ENCODE assay signal across 21 cellular contexts in the genomic region with DNA sequence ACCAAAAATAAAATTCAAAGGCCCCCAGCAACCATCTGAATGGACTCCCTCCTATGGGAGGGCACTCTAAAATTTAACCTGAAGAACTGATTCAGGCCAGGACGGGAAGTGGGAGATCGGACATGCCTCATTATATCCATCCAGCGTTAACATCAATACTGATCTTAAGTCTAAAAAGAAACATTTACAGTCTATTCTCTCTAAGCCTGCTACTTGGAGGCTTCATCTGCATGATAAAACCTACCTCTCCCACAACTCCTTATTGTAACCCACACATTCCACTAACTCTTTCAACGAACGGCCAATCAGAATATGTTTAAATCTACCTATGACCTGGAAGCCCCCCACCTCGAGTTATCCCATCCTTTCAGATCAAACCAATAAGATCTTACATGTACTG.
DNase-seq lines count a peak whose midpoint lies in the region; ATAC-seq, FAIRE-seq and TF ChIP-seq lines count a peak whose summit lies in the region.
"Had no signal": no experiment of that assay in that cellular context is flagged by ENCODE, and none has a peak within 500 bp of the region (broad histone marks: within the 10 kb centered on the region; RNA-seq: fewer than 3 reads in every experiment).

No MANE protein-coding gene starts in this region.

- TF ChIP-seq EP300 in H1 (IDR thresholded peaks at IDR 0.05; ENCODE audit: borderline replicate concordance in 1 of 2, low read depth in 2 of 2, low read length in 2 of 2), result no peak

- peak overlapping the region; percentile 94; the same call in 1 of the 2 replicates for H3K18ac ChIP-seq in H1 (ENCODE audit: extremely low read depth, low read length)

- no peak overlapping the region for H3K14ac ChIP-seq in H1 (ENCODE audit: insufficient read length)

- H3K9me3 ChIP-seq in CD4-positive, CD25-positive, alpha-beta regulatory T cell (ENCODE audit: control insufficient read depth in 2 of 2, low read length in 2 of 2), result no peaks in the 10 kb centered on the region
- no peaks in the 10 kb centered on the region for H3K9me3 ChIP-seq in HAP-1
- no peaks in the 10 kb centered on the region for H3K9me3 ChIP-seq in H1 (ENCODE audit: insufficient read depth in 2 of 2, low read depth in 1 of 2, low read length in 1 of 2)
- H3K9me3 ChIP-seq: upper lobe of right lung had no signal

- 8% methylated on average over 6 of the region's 6 CpGs; no CpG with 5 or more reads in 1 of the 2 experiments for WGBS in H1 (ENCODE audit: extremely low coverage in 1 of 2, insufficient coverage in 1 of 2, insufficient read length in 1 of 2, insufficient replicate concordance in 2 of 2, low coverage in 1 of 2, low lambda C conversion rate in 2 of 2, missing lambda C conversion rate in 1 of 2), 2 experiments

- peak overlapping the region; percentile 24 to 79 (median 75) for H3K27ac Mint-ChIP-seq in CD4-positive, CD25-positive, alpha-beta regulatory T cell
- peak overlapping the region; percentile 5 to 76 (median 40) for H3K27ac Mint-ChIP-seq in naive thymus-derived CD8-positive, alpha-beta T cell
- H3K27ac Mint-ChIP-seq in Calu3 (ENCODE audit: unreplicated experiment), result no peak overlapping the region
- H3K27ac Mint-ChIP-seq: T-helper 2 cell treated with Interferon-gamma antibody and Interleukin-4, amounts not matched to agents 5 μg/mL and 100 μg/mL, for 36 hours had no signal

- intact Hi-C loops in Calu3 (cut with micrococcal nuclease; ENCODE audit: unreplicated experiment), result no loop called here

- H3K4me3 ChIP-seq in CD4-positive, CD25-positive, alpha-beta regulatory T cell (ENCODE audit: low read depth, low read length), result no peak overlapping the region
- H3K4me3 ChIP-seq in HAP-1, result no peak overlapping the region; the same call in 1 of the 2 replicates
- peak overlapping the region in 2 of 4 experiments; percentile 2 to 48; a peak in 4 of 8 replicates for H3K4me3 ChIP-seq in H1 (ENCODE audit: extremely low read depth in 1 of 4, insufficient read depth in 2 of 4, low read depth in 3 of 4, low read length in 4 of 4)
- H3K4me3 ChIP-seq: hepatocyte, upper lobe of right lung had no signal

- no peak overlapping the region for H3K23ac ChIP-seq in H1 (ENCODE audit: insufficient read length)

- BruUV-seq in Calu3 (replicated peaks; lab: Mats Ljungman, UMichigan), result no TSS peak

- H3K36me3 ChIP-seq in CD4-positive, CD25-positive, alpha-beta regulatory T cell (ENCODE audit: control insufficient read depth, insufficient read depth, low read length), result peaks cover 22% of the 10 kb centered on the region
- H3K36me3 ChIP-seq in HAP-1 (replicated peaks) (no peaks in the 10 kb centered on the region), H1 (ENCODE audit: control insufficient read depth in 2 of 4, insufficient read depth in 4 of 4, low read length in 3 of 4) (no peaks in the 10 kb centered on the region)

- peak overlapping the region; percentile 93 for H3K4ac ChIP-seq in H1 (replicated peaks; ENCODE audit: insufficient read length, low read depth, low read length)

- H3K4me2 ChIP-seq in H1 (ENCODE audit: insufficient read depth in 1 of 2, low read depth in 2 of 2, low read length in 2 of 2), result peak overlapping the region; percentile 62 to 77
- H3K4me2 ChIP-seq: hepatocyte had no signal

- ATAC-seq in CD4-positive, CD25-positive, alpha-beta regulatory T cell (ENCODE audit: low read depth in 2 of 2), result no peak
- ATAC-seq in naive thymus-derived CD8-positive, alpha-beta T cell, result no peak
- ATAC-seq: activated CD4-positive, CD25-positive, alpha-beta regulatory T cell treated with anti-CD3 and anti-CD28 coated beads, Interleukin-2, amount 50 U/mL, for 24 hours; Panc1; upper lobe of right lung had no signal

- peak overlapping the region; percentile 70; the same call in 1 of the 2 replicates for H2AK5ac ChIP-seq in H1 (ENCODE audit: low read depth, low read length)

- H3K79me2 ChIP-seq in H1 (ENCODE audit: control insufficient read depth in 1 of 2, insufficient read depth in 2 of 2, low read length in 2 of 2), result peaks cover 0 to 43% of the 10 kb centered on the region in 2 experiments; a peak in 2 of 4 replicates

- TF ChIP-seq RAD21 in H1 (IDR thresholded peaks at IDR 0.05 in 1 of 2, conservative IDR thresholded peaks at IDR 0.05 in 1 of 2; ENCODE audit: low read depth in 2 of 2, low read length in 2 of 2), result no peak

- no peak overlapping the region for H2BK15ac ChIP-seq in H1 (ENCODE audit: low read length)

- H3K36me3 Mint-ChIP-seq in CD4-positive, CD25-positive, alpha-beta regulatory T cell, result peaks cover 23% of the 10 kb centered on the region
- peaks cover 0 to 33% (median 12%) of the 10 kb centered on the region in 3 donors for H3K36me3 Mint-ChIP-seq in naive thymus-derived CD8-positive, alpha-beta T cell
- H3K36me3 Mint-ChIP-seq in Calu3 (ENCODE audit: insufficient read depth, unreplicated experiment), result no peaks in the 10 kb centered on the region

- H3K9ac ChIP-seq in H1 (replicated peaks in 1 of 4; ENCODE audit: extremely low read depth in 1 of 4, low read depth in 3 of 4, low read length in 3 of 4), result no peak overlapping the region; a peak in 1 of 7 replicates

- no peak for TF ChIP-seq POLR2A in H1 (IDR thresholded peaks at IDR 0.05; ENCODE audit: control extremely low read depth in 1 of 2, low read depth in 2 of 2, low read length in 2 of 2)

- H4K8ac ChIP-seq in H1 (ENCODE audit: extremely low read depth, insufficient read depth, low read length), result no peak overlapping the region

- no peak overlapping the region for H3K27ac ChIP-seq in CD4-positive, CD25-positive, alpha-beta regulatory T cell (ENCODE audit: insufficient read depth, low read length, poor library complexity, severe bottlenecking)
- H3K27ac ChIP-seq in H1 (ENCODE audit: low read depth, low read length), result peak overlapping the region; percentile 80
- H3K27ac ChIP-seq: hepatocyte, upper lobe of right lung had no signal

- H3K79me1 ChIP-seq in H1 (ENCODE audit: low read depth, low read length), result no peaks in the 10 kb centered on the region

- CTCF ChIA-PET in H1 (lab: Charles Lee; ENCODE audit: partially characterized antibody) (interaction anchor here (1.3 to 1.4 kb wide), 2 partner anchors 11 to 126 kb away, joined by 4 to 6 read pairs; no protein-coding TSS in a partner anchor), Calu3 (lab: Charles Lee) (no interaction called here)

- H2AFZ ChIP-seq in H1 (ENCODE audit: low read length), result no peak overlapping the region
- H2AFZ ChIP-seq: hepatocyte had no signal

- peaks cover 25% of the 10 kb centered on the region for H3K4me1 ChIP-seq in CD4-positive, CD25-positive, alpha-beta regulatory T cell (ENCODE audit: control insufficient read depth, insufficient read depth, low read length, poor library complexity, severe bottlenecking)
- H3K4me1 ChIP-seq in HAP-1, result peaks cover 31% of the 10 kb centered on the region
- H3K4me1 ChIP-seq in H1 (replicated peaks in 1 of 4; ENCODE audit: control insufficient read depth in 3 of 4, insufficient read depth in 4 of 4, low read length in 3 of 4), result peaks cover 9 to 41% (median 20%) of the 10 kb centered on the region in 4 experiments

- peak overlapping the region; percentile 96 for H2BK5ac ChIP-seq in H1 (ENCODE audit: low read depth, low read length)

- peaks cover 0 to 2% (median 0%) of the 10 kb centered on the region in 7 donors for H3K9me3 Mint-ChIP-seq in CD4-positive, CD25-positive, alpha-beta regulatory T cell
- no peaks in the 10 kb centered on the region for H3K9me3 Mint-ChIP-seq in naive thymus-derived CD8-positive, alpha-beta T cell
- H3K9me3 Mint-ChIP-seq in Calu3 (ENCODE audit: low read depth, unreplicated experiment), result no peaks in the 10 kb centered on the region
- H3K9me3 Mint-ChIP-seq: stimulated activated naive CD8-positive, alpha-beta T cell treated with anti-CD3 and anti-CD28 coated beads, Interleukin-15, Interleukin-2, amounts not matched to agents 100 ng/mL and 50 ng/mL, for 24 hours; T-helper 2 cell treated with Interferon-gamma antibody and Interleukin-4, amounts not matched to agents 5 μg/mL and 100 μg/mL, for 36 hours had no signal

- peaks cover 4% of the 10 kb centered on the region; the same call in 1 of the 2 replicates for H3K23me2 ChIP-seq in H1 (ENCODE audit: low read depth, low read length)

- no peaks in the 10 kb centered on the region for H4K20me1 ChIP-seq in H1 (replicated peaks in 1 of 2; ENCODE audit: control insufficient read depth in 1 of 2, insufficient read depth in 2 of 2, low read length in 2 of 2)

- in situ Hi-C loops in HAP-1 (cut with MboI; ENCODE audit: low sequenced_read_pairs), result loop anchor here (25.0 kb wide), 1 partner anchor 122 kb away; no protein-coding TSS in a partner anchor

- H3K27me3 ChIP-seq in CD4-positive, CD25-positive, alpha-beta regulatory T cell (ENCODE audit: control insufficient read depth, insufficient read depth, low read length), result no peaks in the 10 kb centered on the region
- H3K27me3 ChIP-seq in HAP-1 (ENCODE audit: low read depth) (no peaks in the 10 kb centered on the region), H1 (replicated peaks in 1 of 4; ENCODE audit: control insufficient read depth in 3 of 4, extremely low read depth in 1 of 4, insufficient read depth in 3 of 4, low read length in 3 of 4) (no peaks in the 10 kb centered on the region)
- H3K27me3 ChIP-seq: hepatocyte, upper lobe of right lung had no signal

- no peak overlapping the region for H2BK20ac ChIP-seq in H1 (ENCODE audit: low read length)

- peak overlapping the region; percentile 45 for H4K91ac ChIP-seq in H1 (replicated peaks; ENCODE audit: insufficient read length, low read length)

- H3K56ac ChIP-seq in H1 (replicated peaks; ENCODE audit: insufficient read length, low read depth, low read length), result peak overlapping the region; percentile 74

- POLR2A ChIA-PET in H1 (lab: Charles Lee; ENCODE audit: partially characterized antibody), result interaction anchor here (1.1 to 2.8 kb wide), 4 partner anchors 9 to 281 kb away, joined by 3 to 10 read pairs (median 4); partner anchors contain the start of genes DAPK2 and HERC1
- POLR2A ChIA-PET in naive thymus-derived CD8-positive, alpha-beta T cell (lab: Charles Lee), result no interaction called here

- DNase-seq in CD4-positive, CD25-positive, alpha-beta regulatory T cell, result no peak
- DNase-seq in HAP-1 (ENCODE audit: low spot score in 2 of 2) (peak; percentile 61 to 100), H1 (ENCODE audit: low read depth in 1 of 2, low spot score in 2 of 2) (peak in 1 of 2 experiments; percentile 23), NCI-H1417 (lab: John Stamatoyannopoulos, UW) (no peak), Calu3 (no peak), NCI-H446 treated with DMSO at 0.1 percent for 48 hours (lab: John Stamatoyannopoulos, UW) (no peak)
- no peak for DNase-seq in naive thymus-derived CD8-positive, alpha-beta T cell
- no peak for DNase-seq in central memory CD4-positive, alpha-beta T cell
- DNase-seq: activated effector memory CD4-positive, alpha-beta T cell treated with Interleukin-2 at 50 U/mL for 16 hours; aorta; midbrain; NCI-H1417 treated with DMSO at 0.1 percent for 48 hours; NCI-H2171; NCI-H82; occipital lobe; upper lobe of right lung had no signal

- no peak for TF ChIP-seq CTCF in H1 (IDR thresholded peaks at IDR 0.05; ENCODE audit: control extremely low read depth in 1 of 3, insufficient read depth in 1 of 3, low read depth in 1 of 3, low read length in 3 of 3)
- TF ChIP-seq CTCF in Calu3 (IDR thresholded peaks at IDR 0.05; ENCODE audit: unreplicated experiment), result no peak

- FAIRE-seq in H1 (lab: Jason Lieb, UNC), result peak; percentile 88

- H2BK120ac ChIP-seq in H1 (replicated peaks; ENCODE audit: low read depth, low read length), result peak overlapping the region; percentile 99

- H4K5ac ChIP-seq in H1 (ENCODE audit: insufficient read length, low read depth, low read length), result peak overlapping the region; percentile 96

- peaks cover 43 to 71% (median 56%) of the 10 kb centered on the region in 4 donors for H3K4me1 Mint-ChIP-seq in CD4-positive, CD25-positive, alpha-beta regulatory T cell
- H3K4me1 Mint-ChIP-seq in naive thymus-derived CD8-positive, alpha-beta T cell, result peaks cover 34 to 74% (median 64%) of the 10 kb centered on the region in 4 donors
- no peaks in the 10 kb centered on the region for H3K4me1 Mint-ChIP-seq in Calu3 (ENCODE audit: low read depth, unreplicated experiment)

- peak overlapping the region; percentile 78; the same call in 1 of the 2 replicates for H2BK12ac ChIP-seq in H1 (ENCODE audit: low read depth, low read length)

- H3K27me3 Mint-ChIP-seq in CD4-positive, CD25-positive, alpha-beta regulatory T cell, result no peaks in the 10 kb centered on the region
- no peaks in the 10 kb centered on the region for H3K27me3 Mint-ChIP-seq in naive thymus-derived CD8-positive, alpha-beta T cell
- H3K27me3 Mint-ChIP-seq in Calu3 (ENCODE audit: unreplicated experiment), result no peaks in the 10 kb centered on the region
- H3K27me3 Mint-ChIP-seq: stimulated activated naive CD8-positive, alpha-beta T cell treated with anti-CD3 and anti-CD28 coated beads, Interleukin-15, Interleukin-2, amounts not matched to agents 100 ng/mL and 50 ng/mL, for 24 hours had no signal

- H3K4me3 Mint-ChIP-seq in CD4-positive, CD25-positive, alpha-beta regulatory T cell, result peak overlapping the region in 1 of 4 donors; percentile 24
- peak overlapping the region in 8 of 10 donors; percentile 9 to 80 (median 41) for H3K4me3 Mint-ChIP-seq in naive thymus-derived CD8-positive, alpha-beta T cell
- no peak overlapping the region for H3K4me3 Mint-ChIP-seq in Calu3 (ENCODE audit: low read depth, unreplicated experiment)
- H3K4me3 Mint-ChIP-seq: stimulated activated naive CD8-positive, alpha-beta T cell treated with anti-CD3 and anti-CD28 coated beads, Interleukin-15, Interleukin-2, amounts not matched to agents 100 ng/mL and 50 ng/mL, for 24 hours; T-helper 2 cell treated with Interferon-gamma antibody and Interleukin-4, amounts not matched to agents 5 μg/mL and 100 μg/mL, for 36 hours had no signal

Comparison
In these comparisons a context has a peak if more than half of its experiments do, and no peak if none do; other contexts are left out.
1. DNase-seq: peak in HAP-1 (2 of 2); none in CD4-positive, CD25-positive, alpha-beta regulatory T cell (0 of 3), naive thymus-derived CD8-positive, alpha-beta T cell (0 of 10), NCI-H1417 (0 of 3), central memory CD4-positive, alpha-beta T cell (single experiment), Calu3 (single experiment) and NCI-H446 treated with DMSO at 0.1 percent for 48 hours (single experiment).